17 cellular contexts compared by ENCODE assay signal in the genomic region with DNA sequence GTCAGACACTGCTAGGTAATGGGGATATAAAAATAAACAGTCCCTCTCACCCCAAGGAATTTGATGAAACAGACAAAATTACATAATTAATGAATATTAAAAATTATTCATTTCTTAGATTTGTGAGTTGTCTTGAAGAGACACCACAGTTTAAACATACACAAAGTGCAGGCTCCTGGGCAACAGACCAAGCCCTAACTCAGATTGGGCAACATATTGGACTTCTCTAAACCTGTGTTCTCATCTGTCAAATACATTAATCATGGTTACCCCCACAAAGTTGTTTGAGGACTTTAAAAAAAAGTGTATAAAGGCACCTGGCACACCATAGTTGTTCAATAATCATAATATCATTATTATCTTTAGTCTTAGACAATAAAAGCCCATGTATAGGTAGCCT.
"Had no signal": no experiment of that assay in that cellular context is flagged by ENCODE, and none has a peak within 500 bp of the region (broad histone marks: within the 10 kb centered on the region; RNA-seq: fewer than 3 reads in every experiment).

No MANE protein-coding gene starts in this region.

- H3K36me3 ChIP-seq: breast epithelium, neutrophil, spleen, vagina had no signal

- H3K9me3 Mint-ChIP-seq: activated CD4-positive, alpha-beta memory T cell treated with anti-CD3 and anti-CD28 coated beads for 36 hours; activated naive CD8-positive, alpha-beta T cell treated with anti-CD3 and anti-CD28 coated beads for 36 hours; activated T-cell treated with anti-CD3 and anti-CD28 coated beads, Interleukin-2, amount 50 U/mL, for 72 hours; stimulated activated naive B cell treated with anti-CD40 and anti-IgM and Interleukin-4, amounts not matched to agents 10 μg/mL and 1 μg/mL and 100 μg/mL, for 72 hours had no signal

- H3K27ac Mint-ChIP-seq: activated naive CD8-positive, alpha-beta T cell treated with anti-CD3 and anti-CD28 coated beads for 36 hours; activated T-cell treated with anti-CD3 and anti-CD28 coated beads, Interleukin-2, amount 50 U/mL, for 72 hours; stimulated activated naive B cell treated with anti-CD40 and anti-IgM and Interleukin-4, amounts not matched to agents 10 μg/mL and 1 μg/mL and 100 μg/mL, for 72 hours had no signal

- H3K4me3 ChIP-seq: breast epithelium, spleen, tibial nerve, vagina had no signal

- DNase-seq: activated CD4-positive, alpha-beta memory T cell treated with anti-CD3 and anti-CD28 coated beads for 36 hours; activated gamma-delta T cell treated with Interleukin-2 at 50 U/mL for 16 hours; activated naive CD8-positive, alpha-beta T cell treated with anti-CD3 and anti-CD28 coated beads for 36 hours; activated T-cell treated with anti-CD3 and anti-CD28 coated beads, Interleukin-2, amount 50 U/mL, for 72 hours; aorta; left colon; naive thymus-derived CD4-positive, alpha-beta T cell; right cardiac atrium; spleen; stimulated activated CD4-positive, alpha-beta T cell treated with anti-CD3 and anti-CD28 coated beads, Interleukin-1b, Interleukin-23, amount 100 ng/mL, for 48 hours; stimulated activated naive B cell treated with anti-CD40 and anti-IgM and Interleukin-4, amounts not matched to agents 10 μg/mL and 1 μg/mL and 100 μg/mL, for 72 hours; T1000 had no signal

- H3K36me3 Mint-ChIP-seq: activated CD4-positive, alpha-beta memory T cell treated with anti-CD3 and anti-CD28 coated beads for 36 hours; activated naive CD8-positive, alpha-beta T cell treated with anti-CD3 and anti-CD28 coated beads for 36 hours; naive thymus-derived CD4-positive, alpha-beta T cell; stimulated activated naive B cell treated with anti-CD40 and anti-IgM and Interleukin-4, amounts not matched to agents 10 μg/mL and 1 μg/mL and 100 μg/mL, for 72 hours had no signal

- H3K4me3 Mint-ChIP-seq: activated CD4-positive, alpha-beta memory T cell treated with anti-CD3 and anti-CD28 coated beads for 36 hours; activated naive CD8-positive, alpha-beta T cell treated with anti-CD3 and anti-CD28 coated beads for 36 hours; activated T-cell treated with anti-CD3 and anti-CD28 coated beads, Interleukin-2, amount 50 U/mL, for 72 hours; naive thymus-derived CD4-positive, alpha-beta T cell; stimulated activated naive B cell treated with anti-CD40 and anti-IgM and Interleukin-4, amounts not matched to agents 10 μg/mL and 1 μg/mL and 100 μg/mL, for 72 hours had no signal

- H3K9me3 ChIP-seq: breast epithelium, neutrophil, spleen, tibial nerve, vagina had no signal

- ATAC-seq: left colon; naive thymus-derived CD4-positive, alpha-beta T cell; right cardiac atrium; stimulated activated naive B cell treated with anti-CD40 and anti-IgM and Interleukin-4, amounts not matched to agents 10 μg/mL and 1 μg/mL and 100 μg/mL, for 72 hours had no signal

- H3K27ac ChIP-seq: neutrophil, spleen, vagina, VCaP had no signal

- H3K27me3 ChIP-seq: breast epithelium, neutrophil, spleen, tibial nerve, vagina had no signal
